ENCODE assay signal across 11 cellular contexts in genomic region chr2:60818272-60818671, GRCh38.
DNase-seq lines count a peak whose midpoint lies in the region; ATAC-seq and TF ChIP-seq lines count a peak whose summit lies in the region.
"Had no signal": no experiment of that assay in that cellular context is flagged by ENCODE, and none has a peak within 500 bp of the region (broad histone marks: within the 10 kb centered on the region; RNA-seq: fewer than 3 reads in every experiment).

No MANE protein-coding gene starts in this region.

- DNase-seq in activated naive CD4-positive, alpha-beta T cell treated with Interleukin-2 at 50 U/mL for 16 hours: peak; percentile 48
- no peak for DNase-seq in activated naive CD4-positive, alpha-beta T cell (lab: John Stamatoyannopoulos, UW)
- DNase-seq in activated CD8-positive, alpha-beta memory T cell treated with anti-CD3 and anti-CD28 coated beads, Interleukin-2, amount 50 U/mL, for 48 hours: peak; percentile 68
- DNase-seq in kidney epithelial cell (ENCODE audit: low read depth): no peak
- DNase-seq in stimulated activated naive CD8-positive, alpha-beta T cell treated with anti-CD3 and anti-CD28 coated beads, Interleukin-15, amount 100 ng/mL, for 72 hours: peak in 1 of 2 donors; percentile 51
- DNase-seq in epidermal melanocyte (ENCODE audit: insufficient read length, low spot score): no peak
- DNase-seq in GM19240 (ENCODE audit: insufficient read length, low spot score): no peak
- DNase-seq: NCI-H510A treated with DMSO at 0.1 percent for 48 hours had no signal

- no peaks in the 10 kb centered on the region for H3K27me3 Mint-ChIP-seq in stimulated activated naive CD8-positive, alpha-beta T cell treated with anti-CD3 and anti-CD28 coated beads, Interleukin-15, amount 100 ng/mL, for 72 hours

- peak; percentile 54 for ATAC-seq in stimulated activated naive CD8-positive, alpha-beta T cell treated with anti-CD3 and anti-CD28 coated beads, Interleukin-15, amount 100 ng/mL, for 72 hours
- no peak for ATAC-seq in HG03025 (IDR thresholded peaks at IDR 0.05; ENCODE audit: low FRiP score, unreplicated experiment)

- peaks cover 61% of the 10 kb centered on the region for H3K4me1 Mint-ChIP-seq in stimulated activated naive CD8-positive, alpha-beta T cell treated with anti-CD3 and anti-CD28 coated beads, Interleukin-15, amount 100 ng/mL, for 72 hours

- H3K4me3 ChIP-seq in kidney epithelial cell (ENCODE audit: low read depth, low read length): no peak overlapping the region
- H3K4me3 ChIP-seq: adrenal gland had no signal

- H3K27ac Mint-ChIP-seq in stimulated activated naive CD8-positive, alpha-beta T cell treated with anti-CD3 and anti-CD28 coated beads, Interleukin-15, amount 100 ng/mL, for 72 hours: peak overlapping the region; percentile 55
- H3K27ac Mint-ChIP-seq: mesothelial cell of epicardium had no signal

- no peaks in the 10 kb centered on the region for H3K27me3 ChIP-seq in kidney epithelial cell (ENCODE audit: control insufficient read depth, insufficient read depth, low read length)
- H3K27me3 ChIP-seq: adrenal gland had no signal

- no peaks in the 10 kb centered on the region for H3K36me3 ChIP-seq in kidney epithelial cell (ENCODE audit: control insufficient read depth, insufficient read depth, low read length)
- H3K36me3 ChIP-seq: adrenal gland had no signal

- peak overlapping the region; percentile 7 to 46 for H3K4me3 Mint-ChIP-seq in stimulated activated naive CD8-positive, alpha-beta T cell treated with anti-CD3 and anti-CD28 coated beads, Interleukin-15, amount 100 ng/mL, for 72 hours
- H3K4me3 Mint-ChIP-seq: mesothelial cell of epicardium had no signal

- no peaks in the 10 kb centered on the region for H3K9me3 Mint-ChIP-seq in stimulated activated naive CD8-positive, alpha-beta T cell treated with anti-CD3 and anti-CD28 coated beads, Interleukin-15, amount 100 ng/mL, for 72 hours
- H3K9me3 Mint-ChIP-seq: mesothelial cell of epicardium had no signal

- peak; percentile 27 for TF ChIP-seq CTCF in kidney epithelial cell (IDR thresholded peaks at IDR 0.05; ENCODE audit: insufficient read depth, low read length, poor library complexity, severe bottlenecking)

Comparison
In these comparisons a context has a peak if more than half of its experiments do, and no peak if none do; other contexts are left out.
1. DNase-seq: peak in activated naive CD4-positive, alpha-beta T cell treated with Interleukin-2 at 50 U/mL for 16 hours (single experiment) and activated CD8-positive, alpha-beta memory T cell treated with anti-CD3 and anti-CD28 coated beads, Interleukin-2, amount 50 U/mL, for 48 hours (single experiment); none in activated naive CD4-positive, alpha-beta T cell (0 of 4), kidney epithelial cell (single experiment), epidermal melanocyte (single experiment) and GM19240 (single experiment).